Comparison of ENCODE assay signal across 8 cellular contexts in genomic region chr5:73693573-73694061, GRCh38.
DNase-seq lines count a peak whose midpoint lies in the region; ATAC-seq and TF ChIP-seq lines count a peak whose summit lies in the region.

No MANE protein-coding gene starts in this region.

- TF ChIP-seq POLR2A in transverse colon (IDR thresholded peaks at IDR 0.05), result no peak

- in situ Hi-C loops in GM23248 (cut with MboI), result no loop called here
- in situ Hi-C loops in transverse colon (cut with MboI; ENCODE audit: low pct_ligation_motif_present in 1 of 4, low pct_unique_long_range_greater_than_20kb in 1 of 4, low sequenced_read_pairs in 3 of 4), result loop anchor here in 1 of 4 donors (5.0 kb wide), 1 partner anchor 101 kb away; no protein-coding TSS in a partner anchor

- H3K4me2 ChIP-seq in DOHH2 (ENCODE audit: low read length) (no peak overlapping the region), GM23248 (ENCODE audit: unreplicated experiment) (peak overlapping the region; percentile 20), hepatocyte (no peak overlapping the region)

- no peak overlapping the region for H3K27ac ChIP-seq in DOHH2 (ENCODE audit: low read depth, low read length)
- H3K27ac ChIP-seq in GM23248, result 0 out of 2 replicates have a peak overlapping the region, but pooled peaks have one; percentile 7
- H3K27ac ChIP-seq in hepatocyte, result no peak overlapping the region
- H3K27ac ChIP-seq in transverse colon, result no peak overlapping the region

- no peak for TF ChIP-seq EP300 in transverse colon (IDR thresholded peaks at IDR 0.05; ENCODE audit: low read depth)

- no peak for ATAC-seq in HG02973 (IDR thresholded peaks at IDR 0.05; ENCODE audit: unreplicated experiment)

- H3K36me3 ChIP-seq in DOHH2 (ENCODE audit: control insufficient read depth, low read length) (no peaks in the 10 kb centered on the region), GM23248 (ENCODE audit: low read depth) (no peaks in the 10 kb centered on the region), hepatocyte (replicated peaks; ENCODE audit: insufficient read depth, low read depth) (no peaks in the 10 kb centered on the region), transverse colon (no peaks in the 10 kb centered on the region)

- H3K79me2 ChIP-seq in DOHH2 (ENCODE audit: control insufficient read depth, low read length) (no peaks in the 10 kb centered on the region), GM23248 (ENCODE audit: insufficient read depth) (0 out of 2 replicates have a peak, but pooled peaks cover 5% of the 10 kb centered on the region), hepatocyte (no peaks in the 10 kb centered on the region)

- DNase-seq in GM23248 (peak; percentile 67), RPMI7951 (ENCODE audit: low read depth) (peak; percentile 32), hepatocyte (ENCODE audit: low spot score) (peak; percentile 32), transverse colon (peak; percentile 17), SHP77 treated with DMSO at 0.1 percent for 48 hours (lab: John Stamatoyannopoulos, UW) (no peak), NCI-H446 treated with DMSO at 0.1 percent for 48 hours (lab: John Stamatoyannopoulos, UW) (no peak)

- H3F3A ChIP-seq in DOHH2 (ENCODE audit: control insufficient read depth, insufficient read depth), result no peaks in the 10 kb centered on the region
- H3F3A ChIP-seq in GM23248 (ENCODE audit: insufficient read depth), result peaks cover 26% of the 10 kb centered on the region

- no peaks in the 10 kb centered on the region for H3K9me2 ChIP-seq in DOHH2 (replicated peaks; ENCODE audit: control insufficient read depth, low read length)
- no peaks in the 10 kb centered on the region for H3K9me2 ChIP-seq in GM23248 (ENCODE audit: insufficient read depth)
- no peaks in the 10 kb centered on the region for H3K9me2 ChIP-seq in hepatocyte (replicated peaks; ENCODE audit: insufficient read depth)

- TF ChIP-seq CTCF in DOHH2 (IDR thresholded peaks at IDR 0.05; ENCODE audit: low read depth, low read length, poor library complexity, severe bottlenecking) (peak; percentile 31), hepatocyte (IDR thresholded peaks at IDR 0.05; ENCODE audit: poor library complexity) (peak; percentile 52), transverse colon (IDR thresholded peaks at IDR 0.05) (peak; percentile 45 to 55 (median 53))

- no peaks in the 10 kb centered on the region for H4K20me1 ChIP-seq in DOHH2 (ENCODE audit: control insufficient read depth, insufficient read depth, low read depth, low read length)
- H4K20me1 ChIP-seq in GM23248 (ENCODE audit: insufficient read depth), result no peaks in the 10 kb centered on the region
- H4K20me1 ChIP-seq in hepatocyte (ENCODE audit: insufficient read depth, poor library complexity, severe bottlenecking), result no peaks in the 10 kb centered on the region

- H2AFZ ChIP-seq in GM23248 (peak overlapping the region; percentile 14; the same call in 1 of the 2 replicates), hepatocyte (no peak overlapping the region)

- intact Hi-C loops in transverse colon (cut with DNase I; ENCODE audit: low total_unique reads), result no loop called here

- H3K9me3 ChIP-seq in DOHH2 (ENCODE audit: control insufficient read depth, insufficient read depth, low read length) (no peaks in the 10 kb centered on the region), GM23248 (ENCODE audit: low read depth) (no peaks in the 10 kb centered on the region), hepatocyte (ENCODE audit: low read depth) (no peaks in the 10 kb centered on the region), transverse colon (no peaks in the 10 kb centered on the region)

- 63 to 68% methylated on average over 4 of the region's 4 CpGs for WGBS in GM23248 (ENCODE audit: low coverage in 1 of 2, low lambda C conversion rate in 2 of 2, missing lambda C conversion rate in 2 of 2), 2 experiments
- 46% methylated on average over 4 of the region's 4 CpGs for WGBS in hepatocyte (ENCODE audit: low lambda C conversion rate, missing lambda C conversion rate)
- WGBS in transverse colon (ENCODE audit: low coverage in 1 of 2), 2 donors, result 23 to 39% methylated on average over 2 to 4 of the region's 4 CpGs

- no peaks in the 10 kb centered on the region for H3K4me1 ChIP-seq in DOHH2 (ENCODE audit: control insufficient read depth, low read length)
- H3K4me1 ChIP-seq in GM23248 (ENCODE audit: insufficient read depth), result peaks cover 49% of the 10 kb centered on the region
- H3K4me1 ChIP-seq in hepatocyte (ENCODE audit: insufficient read depth), result no peaks in the 10 kb centered on the region
- H3K4me1 ChIP-seq in transverse colon, result peaks cover 0 to 10% (median 0%) of the 10 kb centered on the region in 4 donors

- no peak overlapping the region for H3K9ac ChIP-seq in GM23248

- H3K27me3 ChIP-seq in DOHH2 (ENCODE audit: control insufficient read depth, low read length), result no peaks in the 10 kb centered on the region; the same call in 1 of the 2 replicates
- no peaks in the 10 kb centered on the region for H3K27me3 ChIP-seq in GM23248 (replicated peaks; ENCODE audit: insufficient read depth)
- H3K27me3 ChIP-seq in hepatocyte, result peaks cover 5% of the 10 kb centered on the region
- H3K27me3 ChIP-seq in transverse colon, result no peaks in the 10 kb centered on the region

- no peak overlapping the region for H3K4me3 ChIP-seq in DOHH2 (ENCODE audit: low read length)
- H3K4me3 ChIP-seq in GM23248, result no peak overlapping the region
- no peak overlapping the region for H3K4me3 ChIP-seq in hepatocyte
- H3K4me3 ChIP-seq in transverse colon, result no peak overlapping the region

Comparison
In these comparisons a context has a peak if more than half of its experiments do, and no peak if none do; other contexts are left out.
1. DNase-seq: peak in GM23248 (single experiment), RPMI7951 (single experiment), hepatocyte (single experiment) and transverse colon (single experiment); none in SHP77 treated with DMSO at 0.1 percent for 48 hours (single experiment) and NCI-H446 treated with DMSO at 0.1 percent for 48 hours (single experiment).
2. Peak in every context shown above with its lines, with median percentiles within 50 percentile points of each other: CTCF ChIP-seq.